5 cellular contexts compared by ENCODE assay signal in the genomic region with DNA sequence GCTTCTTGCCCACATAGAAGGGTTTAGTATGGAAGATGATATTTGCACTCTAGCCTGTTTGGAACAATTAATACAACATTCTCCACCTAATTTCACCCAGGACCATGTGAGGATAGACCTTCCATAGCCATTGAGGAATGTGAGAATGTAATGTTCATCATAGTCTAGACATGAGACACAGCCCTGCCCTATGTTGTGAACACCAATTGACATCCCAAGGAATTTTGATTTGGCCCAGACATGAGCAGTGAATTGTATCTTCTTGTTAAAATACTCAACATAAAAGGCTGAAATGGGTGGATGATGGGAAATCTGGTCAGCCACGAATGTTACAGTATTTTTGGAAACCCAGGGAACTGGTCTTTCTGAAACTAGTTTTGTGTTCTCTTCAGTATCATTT.
"Had no signal": no experiment of that assay in that cellular context is flagged by ENCODE, and none has a peak within 500 bp of the region (broad histone marks: within the 10 kb centered on the region; RNA-seq: fewer than 3 reads in every experiment).

No MANE protein-coding gene starts in this region.

- ATAC-seq: HepG2, K562 had no signal

- H3K4me3 Mint-ChIP-seq: IgD-negative memory B cell had no signal

- H3K27ac ChIP-seq: HL-60 had no signal

- DNase-seq: IMR-90 had no signal

- H3K36me3 Mint-ChIP-seq: IgD-negative memory B cell had no signal

- H3K27me3 Mint-ChIP-seq: IgD-negative memory B cell had no signal

- H3K4me1 Mint-ChIP-seq: IgD-negative memory B cell had no signal

- H3K27ac Mint-ChIP-seq: IgD-negative memory B cell had no signal

- H3K4me3 ChIP-seq: K562 had no signal
